In genomic region chr14:60632777-60633176, GRCh38 we compare ENCODE assay signal across 12 cellular contexts.
DNase-seq lines count a peak whose midpoint lies in the region; ATAC-seq and TF ChIP-seq lines count a peak whose summit lies in the region.
"Had no signal": no experiment of that assay in that cellular context is flagged by ENCODE, and none has a peak within 500 bp of the region (broad histone marks: within the 10 kb centered on the region; RNA-seq: fewer than 3 reads in every experiment).

No MANE protein-coding gene starts in this region.

- no peak overlapping the region for H3K4me3 ChIP-seq in parathyroid adenoma (ENCODE audit: low read depth, low read length)
- H3K4me3 ChIP-seq: pancreas had no signal

- H3K9ac ChIP-seq in parathyroid adenoma = no peak overlapping the region

- peaks cover 61% of the 10 kb centered on the region for H3K4me1 ChIP-seq in parathyroid adenoma

- peak; percentile 78 for ATAC-seq in HG02759 (IDR thresholded peaks at IDR 0.05; ENCODE audit: unreplicated experiment)
- no peak for ATAC-seq in HG03045 (IDR thresholded peaks at IDR 0.05; ENCODE audit: unreplicated experiment)
- ATAC-seq: pancreas had no signal

- no peak overlapping the region for H3K4me2 ChIP-seq in parathyroid adenoma (ENCODE audit: low read length)

- TF ChIP-seq CTCF in parathyroid adenoma (IDR thresholded peaks at IDR 0.05) = no peak

- H3K27ac ChIP-seq in parathyroid adenoma = peak overlapping the region; percentile 96
- H3K27ac ChIP-seq: pancreas had no signal

- H3K9me3 ChIP-seq in parathyroid adenoma (ENCODE audit: control insufficient read depth, low read length) = no peaks in the 10 kb centered on the region
- H3K9me3 ChIP-seq: pancreas had no signal

- no peak overlapping the region for H2AFZ ChIP-seq in parathyroid adenoma

- DNase-seq in NCI-H748 (lab: John Stamatoyannopoulos, UW; ENCODE audit: unreplicated experiment) (peak; percentile 21), NCI-H748 treated with DMSO at 0.1 percent for 48 hours (lab: John Stamatoyannopoulos, UW) (no peak), NCI-H2029 (lab: John Stamatoyannopoulos, UW) (peak; percentile 75), NCI-H82 (lab: John Stamatoyannopoulos, UW) (no peak), NCI-H2171 treated with DMSO at 0.1 percent for 48 hours (lab: John Stamatoyannopoulos, UW) (no peak)
- DNase-seq: activated effector memory CD4-positive, alpha-beta T cell treated with Interleukin-2 at 50 U/mL for 16 hours; endodermal cell; NCI-H2171; pancreas had no signal

- H3K36me3 ChIP-seq in parathyroid adenoma (ENCODE audit: control insufficient read depth, insufficient read depth, low read length) = no peaks in the 10 kb centered on the region
- H3K36me3 ChIP-seq: pancreas had no signal

- H3K27me3 ChIP-seq in parathyroid adenoma (ENCODE audit: control insufficient read depth, insufficient read depth, low read length) = no peaks in the 10 kb centered on the region

- H3K79me2 ChIP-seq in parathyroid adenoma = peaks cover 34% of the 10 kb centered on the region

Comparison
In these comparisons a context has a peak if more than half of its experiments do, and no peak if none do; other contexts are left out.
1. DNase-seq: peak in NCI-H748 (single experiment) and NCI-H2029 (single experiment); none in NCI-H748 treated with DMSO at 0.1 percent for 48 hours (single experiment), NCI-H82 (single experiment) and NCI-H2171 treated with DMSO at 0.1 percent for 48 hours (single experiment).